In genomic region chr19:58406818-58407657, GRCh38 we compare ENCODE assay signal across 3 cellular contexts.
TF ChIP-seq lines count a peak whose summit lies in the region.

No MANE protein-coding gene starts in this region.

TF ChIP-seq in A549, 52 proteins besides CTCF, POLR2A, EP300 and RAD21:
- no peak for TF ChIP-seq USF2 (IDR thresholded peaks at IDR 0.05)
- no peak for TF ChIP-seq TP53 (CRISPR knock-in tag; IDR thresholded peaks at IDR 0.05)
- TF ChIP-seq PBX3 (IDR thresholded peaks at IDR 0.05): peak; percentile 51; the same call in 1 of the 2 replicates
- TF ChIP-seq, protein P1, sequence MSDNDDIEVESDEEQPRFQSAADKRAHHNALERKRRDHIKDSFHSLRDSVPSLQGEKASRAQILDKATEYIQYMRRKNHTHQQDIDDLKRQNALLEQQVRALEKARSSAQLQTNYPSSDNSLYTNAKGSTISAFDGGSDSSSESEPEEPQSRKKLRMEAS (IDR thresholded peaks at IDR 0.05): 0 out of 2 replicates have a peak, but pooled peaks have one; percentile 21

TF ChIP-seq in GM23338, 12 proteins besides CTCF, POLR2A, EP300 and RAD21:
- TF ChIP-seq, protein P2, sequence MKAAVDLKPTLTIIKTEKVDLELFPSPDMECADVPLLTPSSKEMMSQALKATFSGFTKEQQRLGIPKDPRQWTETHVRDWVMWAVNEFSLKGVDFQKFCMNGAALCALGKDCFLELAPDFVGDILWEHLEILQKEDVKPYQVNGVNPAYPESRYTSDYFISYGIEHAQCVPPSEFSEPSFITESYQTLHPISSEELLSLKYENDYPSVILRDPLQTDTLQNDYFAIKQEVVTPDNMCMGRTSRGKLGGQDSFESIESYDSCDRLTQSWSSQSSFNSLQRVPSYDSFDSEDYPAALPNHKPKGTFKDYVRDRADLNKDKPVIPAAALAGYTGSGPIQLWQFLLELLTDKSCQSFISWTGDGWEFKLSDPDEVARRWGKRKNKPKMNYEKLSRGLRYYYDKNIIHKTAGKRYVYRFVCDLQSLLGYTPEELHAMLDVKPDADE (IDR thresholded peaks at IDR 0.05): no peak

TF ChIP-seq in HepG2, 621 proteins besides CTCF, POLR2A, EP300 and RAD21 (continues in another document):
- TF ChIP-seq PHF20 (CRISPR knock-in tag; IDR thresholded peaks at IDR 0.05) (no peak), MYNN (CRISPR knock-in tag; IDR thresholded peaks at IDR 0.05; ENCODE audit: low read depth) (no peak), DBP (CRISPR knock-in tag; IDR thresholded peaks at IDR 0.05; ENCODE audit: not compliant biosample characterization) (no peak), ZNF225 (CRISPR knock-in tag; IDR thresholded peaks at IDR 0.05) (no peak), THAP11 (CRISPR knock-in tag; IDR thresholded peaks at IDR 0.05) (peak; percentile 50), ZGPAT (CRISPR knock-in tag; IDR thresholded peaks at IDR 0.05) (no peak), FOXP1 (IDR thresholded peaks at IDR 0.05) (no peak), FOXP1 (CRISPR knock-in tag; IDR thresholded peaks at IDR 0.05) (no peak), NAIF1 (CRISPR knock-in tag; IDR thresholded peaks at IDR 0.05; ENCODE audit: borderline replicate concordance) (no peak), ZNF44 (CRISPR knock-in tag; IDR thresholded peaks at IDR 0.05) (no peak), PLRG1 (conservative IDR thresholded peaks at IDR 0.05) (no peak), CHCHD3 (CRISPR knock-in tag; IDR thresholded peaks at IDR 0.05) (no peak), PREB (CRISPR knock-in tag; IDR thresholded peaks at IDR 0.05) (no peak), ZNF773 (CRISPR knock-in tag; IDR thresholded peaks at IDR 0.05; ENCODE audit: borderline replicate concordance) (no peak), NFIC (IDR thresholded peaks at IDR 0.05; ENCODE audit: low read length) (no peak), DRAP1 (CRISPR knock-in tag; IDR thresholded peaks at IDR 0.05) (no peak), PTBP1 (IDR thresholded peaks at IDR 0.05; ENCODE audit: low read depth, low read length, poor library complexity, severe bottlenecking) (no peak), FOXA1 (IDR thresholded peaks at IDR 0.05) (no peak), FOXA1 (CRISPR knock-in tag; IDR thresholded peaks at IDR 0.05) (no peak), KDM5A (IDR thresholded peaks at IDR 0.05; ENCODE audit: borderline replicate concordance, low read length) (no peak), ZNF484 (CRISPR knock-in tag; IDR thresholded peaks at IDR 0.05; ENCODE audit: borderline replicate concordance, low read depth) (no peak), NFE2L2 (IDR thresholded peaks at IDR 0.05; ENCODE audit: low read length) (no peak), HNF4A (CRISPR knock-in tag; IDR thresholded peaks at IDR 0.05) (0 out of 2 replicates have a peak, but pooled peaks have one; percentile 9), ZSCAN20 (CRISPR knock-in tag; IDR thresholded peaks at IDR 0.05; ENCODE audit: borderline replicate concordance) (no peak), MBNL3 (CRISPR knock-in tag; conservative IDR thresholded peaks at IDR 0.05) (no peak), SNRNP70 (IDR thresholded peaks at IDR 0.05; ENCODE audit: low read depth, low read length) (no peak), HOXA5 (CRISPR knock-in tag; IDR thresholded peaks at IDR 0.05) (no peak), ZNF343 (CRISPR knock-in tag; IDR thresholded peaks at IDR 0.05) (no peak), ZNF431 (CRISPR knock-in tag; IDR thresholded peaks at IDR 0.05; ENCODE audit: borderline replicate concordance, low read depth) (no peak), NFIB (CRISPR knock-in tag; IDR thresholded peaks at IDR 0.05; ENCODE audit: borderline replicate concordance) (no peak), MTA3 (CRISPR knock-in tag; IDR thresholded peaks at IDR 0.05) (no peak), YY1 (IDR thresholded peaks at IDR 0.05; ENCODE audit: insufficient read depth, insufficient replicate concordance, low read depth, low read length) (no peak), ZFP82 (CRISPR knock-in tag; IDR thresholded peaks at IDR 0.05; ENCODE audit: borderline replicate concordance) (no peak), TFAP4 (IDR thresholded peaks at IDR 0.05; ENCODE audit: borderline replicate concordance, low read depth) (no peak; the same call in 1 of the 2 replicates), CEBPB (IDR thresholded peaks at IDR 0.05; ENCODE audit: borderline replicate concordance, low read depth, low read length) (no peak), PRMT3 (CRISPR knock-in tag; IDR thresholded peaks at IDR 0.05; ENCODE audit: borderline replicate concordance, low read depth) (no peak), PAWR (CRISPR knock-in tag; IDR thresholded peaks at IDR 0.05; ENCODE audit: borderline replicate concordance) (0 out of 2 replicates have a peak, but pooled peaks have one; percentile 37), PITX1 (CRISPR knock-in tag; IDR thresholded peaks at IDR 0.05) (0 out of 2 replicates have a peak, but pooled peaks have one; percentile 41), RXRA (CRISPR knock-in tag; IDR thresholded peaks at IDR 0.05) (peak; percentile 54), HNRNPLL (IDR thresholded peaks at IDR 0.05; ENCODE audit: low read depth, low read length, poor library complexity, severe bottlenecking) (no peak)
- TF ChIP-seq, protein P3, sequence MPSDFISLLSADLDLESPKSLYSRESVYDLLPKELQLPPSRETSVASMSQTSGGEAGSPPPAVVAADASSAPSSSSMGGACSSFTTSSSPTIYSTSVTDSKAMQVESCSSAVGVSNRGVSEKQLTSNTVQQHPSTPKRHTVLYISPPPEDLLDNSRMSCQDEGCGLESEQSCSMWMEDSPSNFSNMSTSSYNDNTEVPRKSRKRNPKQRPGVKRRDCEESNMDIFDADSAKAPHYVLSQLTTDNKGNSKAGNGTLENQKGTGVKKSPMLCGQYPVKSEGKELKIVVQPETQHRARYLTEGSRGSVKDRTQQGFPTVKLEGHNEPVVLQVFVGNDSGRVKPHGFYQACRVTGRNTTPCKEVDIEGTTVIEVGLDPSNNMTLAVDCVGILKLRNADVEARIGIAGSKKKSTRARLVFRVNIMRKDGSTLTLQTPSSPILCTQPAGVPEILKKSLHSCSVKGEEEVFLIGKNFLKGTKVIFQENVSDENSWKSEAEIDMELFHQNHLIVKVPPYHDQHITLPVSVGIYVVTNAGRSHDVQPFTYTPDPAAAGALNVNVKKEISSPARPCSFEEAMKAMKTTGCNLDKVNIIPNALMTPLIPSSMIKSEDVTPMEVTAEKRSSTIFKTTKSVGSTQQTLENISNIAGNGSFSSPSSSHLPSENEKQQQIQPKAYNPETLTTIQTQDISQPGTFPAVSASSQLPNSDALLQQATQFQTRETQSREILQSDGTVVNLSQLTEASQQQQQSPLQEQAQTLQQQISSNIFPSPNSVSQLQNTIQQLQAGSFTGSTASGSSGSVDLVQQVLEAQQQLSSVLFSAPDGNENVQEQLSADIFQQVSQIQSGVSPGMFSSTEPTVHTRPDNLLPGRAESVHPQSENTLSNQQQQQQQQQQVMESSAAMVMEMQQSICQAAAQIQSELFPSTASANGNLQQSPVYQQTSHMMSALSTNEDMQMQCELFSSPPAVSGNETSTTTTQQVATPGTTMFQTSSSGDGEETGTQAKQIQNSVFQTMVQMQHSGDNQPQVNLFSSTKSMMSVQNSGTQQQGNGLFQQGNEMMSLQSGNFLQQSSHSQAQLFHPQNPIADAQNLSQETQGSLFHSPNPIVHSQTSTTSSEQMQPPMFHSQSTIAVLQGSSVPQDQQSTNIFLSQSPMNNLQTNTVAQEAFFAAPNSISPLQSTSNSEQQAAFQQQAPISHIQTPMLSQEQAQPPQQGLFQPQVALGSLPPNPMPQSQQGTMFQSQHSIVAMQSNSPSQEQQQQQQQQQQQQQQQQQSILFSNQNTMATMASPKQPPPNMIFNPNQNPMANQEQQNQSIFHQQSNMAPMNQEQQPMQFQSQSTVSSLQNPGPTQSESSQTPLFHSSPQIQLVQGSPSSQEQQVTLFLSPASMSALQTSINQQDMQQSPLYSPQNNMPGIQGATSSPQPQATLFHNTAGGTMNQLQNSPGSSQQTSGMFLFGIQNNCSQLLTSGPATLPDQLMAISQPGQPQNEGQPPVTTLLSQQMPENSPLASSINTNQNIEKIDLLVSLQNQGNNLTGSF (CRISPR knock-in tag; IDR thresholded peaks at IDR 0.05): no peak
- TF ChIP-seq, protein P4, sequence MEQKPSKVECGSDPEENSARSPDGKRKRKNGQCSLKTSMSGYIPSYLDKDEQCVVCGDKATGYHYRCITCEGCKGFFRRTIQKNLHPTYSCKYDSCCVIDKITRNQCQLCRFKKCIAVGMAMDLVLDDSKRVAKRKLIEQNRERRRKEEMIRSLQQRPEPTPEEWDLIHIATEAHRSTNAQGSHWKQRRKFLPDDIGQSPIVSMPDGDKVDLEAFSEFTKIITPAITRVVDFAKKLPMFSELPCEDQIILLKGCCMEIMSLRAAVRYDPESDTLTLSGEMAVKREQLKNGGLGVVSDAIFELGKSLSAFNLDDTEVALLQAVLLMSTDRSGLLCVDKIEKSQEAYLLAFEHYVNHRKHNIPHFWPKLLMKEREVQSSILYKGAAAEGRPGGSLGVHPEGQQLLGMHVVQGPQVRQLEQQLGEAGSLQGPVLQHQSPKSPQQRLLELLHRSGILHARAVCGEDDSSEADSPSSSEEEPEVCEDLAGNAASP (CRISPR knock-in tag; IDR thresholded peaks at IDR 0.05; ENCODE audit: borderline replicate concordance): peak; percentile 92; the same call in 1 of the 2 replicates
- TF ChIP-seq, protein P5, sequence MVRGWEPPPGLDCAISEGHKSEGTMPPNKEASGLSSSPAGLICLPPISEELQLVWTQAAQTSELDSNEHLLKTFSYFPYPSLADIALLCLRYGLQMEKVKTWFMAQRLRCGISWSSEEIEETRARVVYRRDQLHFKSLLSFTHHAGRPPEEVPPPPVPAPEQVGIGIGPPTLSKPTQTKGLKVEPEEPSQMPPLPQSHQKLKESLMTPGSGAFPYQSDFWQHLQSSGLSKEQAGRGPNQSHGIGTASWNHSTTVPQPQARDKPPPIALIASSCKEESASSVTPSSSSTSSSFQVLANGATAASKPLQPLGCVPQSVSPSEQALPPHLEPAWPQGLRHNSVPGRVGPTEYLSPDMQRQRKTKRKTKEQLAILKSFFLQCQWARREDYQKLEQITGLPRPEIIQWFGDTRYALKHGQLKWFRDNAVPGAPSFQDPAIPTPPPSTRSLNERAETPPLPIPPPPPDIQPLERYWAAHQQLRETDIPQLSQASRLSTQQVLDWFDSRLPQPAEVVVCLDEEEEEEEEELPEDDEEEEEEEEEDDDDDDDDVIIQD (CRISPR knock-in tag; IDR thresholded peaks at IDR 0.05; ENCODE audit: low read depth): no peak
- TF ChIP-seq, protein P6, sequence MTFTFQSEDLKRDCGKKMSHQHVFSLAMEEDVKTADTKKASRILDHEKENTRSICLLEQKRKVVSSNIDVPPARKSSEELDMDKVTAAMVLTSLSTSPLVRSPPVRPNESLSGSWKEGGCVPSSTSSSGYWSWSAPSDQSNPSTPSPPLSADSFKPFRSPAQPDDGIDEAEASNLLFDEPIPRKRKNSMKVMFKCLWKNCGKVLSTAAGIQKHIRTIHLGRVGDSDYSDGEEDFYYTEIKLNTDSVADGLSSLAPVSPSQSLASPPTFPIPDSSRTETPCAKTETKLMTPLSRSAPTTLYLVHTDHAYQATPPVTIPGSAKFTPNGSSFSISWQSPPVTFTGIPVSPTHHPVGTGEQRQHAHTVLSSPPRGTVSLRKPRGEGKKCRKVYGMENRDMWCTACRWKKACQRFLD (CRISPR knock-in tag; IDR thresholded peaks at IDR 0.05; ENCODE audit: borderline replicate concordance): no peak
- TF ChIP-seq, protein P7, sequence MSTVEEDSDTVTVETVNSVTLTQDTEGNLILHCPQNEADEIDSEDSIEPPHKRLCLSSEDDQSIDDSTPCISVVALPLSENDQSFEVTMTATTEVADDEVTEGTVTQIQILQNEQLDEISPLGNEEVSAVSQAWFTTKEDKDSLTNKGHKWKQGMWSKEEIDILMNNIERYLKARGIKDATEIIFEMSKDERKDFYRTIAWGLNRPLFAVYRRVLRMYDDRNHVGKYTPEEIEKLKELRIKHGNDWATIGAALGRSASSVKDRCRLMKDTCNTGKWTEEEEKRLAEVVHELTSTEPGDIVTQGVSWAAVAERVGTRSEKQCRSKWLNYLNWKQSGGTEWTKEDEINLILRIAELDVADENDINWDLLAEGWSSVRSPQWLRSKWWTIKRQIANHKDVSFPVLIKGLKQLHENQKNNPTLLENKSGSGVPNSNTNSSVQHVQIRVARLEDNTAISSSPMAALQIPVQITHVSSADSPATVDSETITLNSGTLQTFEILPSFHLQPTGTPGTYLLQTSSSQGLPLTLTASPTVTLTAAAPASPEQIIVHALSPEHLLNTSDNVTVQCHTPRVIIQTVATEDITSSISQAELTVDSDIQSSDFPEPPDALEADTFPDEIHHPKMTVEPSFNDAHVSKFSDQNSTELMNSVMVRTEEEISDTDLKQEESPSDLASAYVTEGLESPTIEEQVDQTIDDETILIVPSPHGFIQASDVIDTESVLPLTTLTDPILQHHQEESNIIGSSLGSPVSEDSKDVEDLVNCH (CRISPR knock-in tag; IDR thresholded peaks at IDR 0.05): no peak
